Comparison of ENCODE assay signal across 14 cellular contexts in genomic region chr4:176363072-176363471, GRCh38.
A peak's percentile ranks its signal among the peaks of the same experiment; 100 is the strongest.
DNase-seq lines count a peak whose midpoint lies in the region; ATAC-seq lines count a peak whose summit lies in the region.
"Had no signal": no experiment of that assay in that cellular context is flagged by ENCODE, and none has a peak within 500 bp of the region (broad histone marks: within the 10 kb centered on the region; RNA-seq: fewer than 3 reads in every experiment).

No MANE protein-coding gene starts in this region.

- peak; percentile 81 for ATAC-seq in GM19351 (IDR thresholded peaks at IDR 0.05; ENCODE audit: unreplicated experiment)
- peak; percentile 77 for ATAC-seq in HG02642 (IDR thresholded peaks at IDR 0.05; ENCODE audit: poor library complexity, unreplicated experiment)
- peak; percentile 73 for ATAC-seq in HG03342 (IDR thresholded peaks at IDR 0.05; ENCODE audit: unreplicated experiment)

- no peak for DNase-seq in medulla oblongata (ENCODE audit: extremely low spot score)
- DNase-seq in activated effector memory CD4-positive, alpha-beta T cell treated with Interleukin-2 at 50 U/mL for 16 hours: no peak
- no peak for DNase-seq in islet precursor cell
- no peak for DNase-seq in D341Med (ENCODE audit: low spot score)
- DNase-seq: CD4-positive, alpha-beta memory T cell; cerebellar nuclear complex; esophagus squamous epithelium; NCI-H1092 treated with DMSO at 0.1 percent for 48 hours; NCI-H526; RPMI8226; T1000 had no signal
